Comparison of ENCODE assay signal across 18 cellular contexts in genomic region chr7:44022069-44022468, GRCh38. TPM values are rescaled to one million over a fixed set of nuclear protein-coding genes. Genes with fewer than 3 reads are reported as not detected.
"Had no signal": no experiment of that assay in that cellular context is flagged by ENCODE, and none has a peak within 500 bp of the region (broad histone marks: within the 10 kb centered on the region; RNA-seq: fewer than 3 reads in every experiment).

No MANE protein-coding gene starts in this region.

RNA-seq across cellular contexts. Expression of gene SPDYE1, which starts 24.4 kb away (rescaled TPM):
- total RNA-seq: naive thymus-derived CD8-positive, alpha-beta T cell; natural killer cell treated with Interleukin-12 subunit alpha and Interleukin-12 subunit beta and Interleukin-15 and Interleukin-18, amount 100 ng/mL, for 72 hours; neural crest cell; omental fat pad; osteocyte; progenitor cell of endocrine pancreas; psoas muscle; renal cortical epithelial cell; sciatic nerve; smooth muscle cell; spleen; suprapubic skin; transverse colon; upper lobe of right lung; urinary bladder; uterus had no signal
- polyA plus RNA-seq: pancreas, psoas muscle, spleen, thymus, urinary bladder had no signal

RNA-seq across cellular contexts. Expression of gene PGAM2, which starts 43.3 kb away (rescaled TPM):
- total RNA-seq: natural killer cell treated with Interleukin-12 subunit alpha and Interleukin-12 subunit beta and Interleukin-15 and Interleukin-18, amount 100 ng/mL, for 72 hours; omental fat pad; smooth muscle cell had no signal
- polyA plus RNA-seq: naive thymus-derived CD8-positive, alpha-beta T cell; smooth muscle cell had no signal
